In genomic region chr22:48663297-48663696, GRCh38 we compare ENCODE assay signal across 12 cellular contexts.
A peak's percentile ranks its signal among the peaks of the same experiment; 100 is the strongest.
DNase-seq lines count a peak whose midpoint lies in the region; TF ChIP-seq lines count a peak whose summit lies in the region.
"Had no signal": no experiment of that assay in that cellular context is flagged by ENCODE, and none has a peak within 500 bp of the region (broad histone marks: within the 10 kb centered on the region; RNA-seq: fewer than 3 reads in every experiment).

No MANE protein-coding gene starts in this region.

- TF ChIP-seq CTCF in cardiac muscle cell (IDR thresholded peaks at IDR 0.05; ENCODE audit: low read depth, low read length) = peak; percentile 10
- no peak for TF ChIP-seq CTCF in right atrium auricular region (IDR thresholded peaks at IDR 0.05)
- peak; percentile 5 for TF ChIP-seq CTCF in epithelial cell of esophagus (IDR thresholded peaks at IDR 0.05; ENCODE audit: insufficient read depth, low read depth, low read length, missing control alignments)
- peak; percentile 76 for TF ChIP-seq CTCF in type B pancreatic cell (conservative IDR thresholded peaks at IDR 0.05)
- TF ChIP-seq CTCF in prostate gland (IDR thresholded peaks at IDR 0.05) = peak in 1 of 4 experiments; percentile 32

- no peaks in the 10 kb centered on the region for H3K9me3 Mint-ChIP-seq in type B pancreatic cell

- H3K27ac ChIP-seq in cardiac muscle cell (no peak overlapping the region), right atrium auricular region (no peak overlapping the region), prostate gland (no peak overlapping the region)
- H3K27ac ChIP-seq: pancreas had no signal

- intact Hi-C loops in prostate gland (cut with DNase I) = no loop called here

- H3K27me3 Mint-ChIP-seq in type B pancreatic cell = no peaks in the 10 kb centered on the region

- TF ChIP-seq POLR2A in prostate gland (IDR thresholded peaks at IDR 0.05) = no peak

- no peaks in the 10 kb centered on the region for H3K4me1 Mint-ChIP-seq in type B pancreatic cell (ENCODE audit: unreplicated experiment)

- no peak overlapping the region for H3K4me3 Mint-ChIP-seq in type B pancreatic cell

- no peak overlapping the region for H3K27ac Mint-ChIP-seq in type B pancreatic cell

- H3K4me3 ChIP-seq in cardiac muscle cell (no peak overlapping the region), right atrium auricular region (no peak overlapping the region), epithelial cell of esophagus (ENCODE audit: low read length) (no peak overlapping the region), prostate gland (no peak overlapping the region)
- H3K4me3 ChIP-seq: pancreas had no signal

- no peaks in the 10 kb centered on the region for H3K36me3 ChIP-seq in cardiac muscle cell
- H3K36me3 ChIP-seq in right atrium auricular region = no peaks in the 10 kb centered on the region
- H3K36me3 ChIP-seq in prostate gland = no peaks in the 10 kb centered on the region
- H3K36me3 ChIP-seq: pancreas had no signal

- H3K4me1 ChIP-seq in cardiac muscle cell (ENCODE audit: low read depth) = no peaks in the 10 kb centered on the region
- H3K4me1 ChIP-seq in right atrium auricular region = no peaks in the 10 kb centered on the region
- no peaks in the 10 kb centered on the region for H3K4me1 ChIP-seq in prostate gland (replicated peaks)
- H3K4me1 ChIP-seq: pancreas had no signal

- no peaks in the 10 kb centered on the region for H3K9me3 ChIP-seq in cardiac muscle cell (ENCODE audit: low read depth)
- H3K9me3 ChIP-seq in right atrium auricular region = peaks cover 0 to 13% of the 10 kb centered on the region in 2 donors
- H3K9me3 ChIP-seq in prostate gland = no peaks in the 10 kb centered on the region
- H3K9me3 ChIP-seq: pancreas had no signal

- H3K27me3 ChIP-seq in cardiac muscle cell (no peaks in the 10 kb centered on the region), right atrium auricular region (no peaks in the 10 kb centered on the region), prostate gland (replicated peaks; ENCODE audit: insufficient read depth) (no peaks in the 10 kb centered on the region)
- H3K27me3 ChIP-seq: pancreas had no signal

- peaks cover 3% of the 10 kb centered on the region for H3K36me3 Mint-ChIP-seq in type B pancreatic cell

- DNase-seq in cardiac muscle cell (ENCODE audit: low read depth in 1 of 2, low spot score in 1 of 2) = no peak
- DNase-seq in right atrium auricular region (ENCODE audit: low spot score) = no peak
- peak; percentile 31 to 44 for DNase-seq in NCI-H526 (lab: John Stamatoyannopoulos, UW)
- DNase-seq in epithelial cell of esophagus (ENCODE audit: low read depth) = no peak
- no peak for DNase-seq in type B pancreatic cell (ENCODE audit: extremely low spot score, unreplicated experiment)
- DNase-seq in prostate gland (ENCODE audit: low spot score) = no peak
- DNase-seq in NCI-H1105 treated with DMSO at 0.1 percent for 48 hours (lab: John Stamatoyannopoulos, UW) = no peak
- no peak for DNase-seq in GM19238 (ENCODE audit: insufficient read length, low spot score)
- DNase-seq: activated CD4-positive, alpha-beta T cell treated with anti-CD3 and anti-CD28 coated beads, Interleukin-2, amount 50 U/mL, for 4 hours; central memory CD4-positive, alpha-beta T cell; NCI-H226 had no signal

- WGBS in prostate gland = 83% methylated on average over 5 of the region's 5 CpGs

Comparison
In these comparisons a context has a peak if more than half of its experiments do, and no peak if none do; other contexts are left out.
1. CTCF ChIP-seq: peak in cardiac muscle cell (single experiment), epithelial cell of esophagus (single experiment) and type B pancreatic cell (single experiment); none in right atrium auricular region (0 of 2).
2. DNase-seq: peak in NCI-H526 (2 of 2); none in cardiac muscle cell (0 of 2), right atrium auricular region (single experiment), epithelial cell of esophagus (single experiment), type B pancreatic cell (single experiment), prostate gland (single experiment), NCI-H1105 treated with DMSO at 0.1 percent for 48 hours (single experiment) and GM19238 (single experiment).